In the genomic region with DNA sequence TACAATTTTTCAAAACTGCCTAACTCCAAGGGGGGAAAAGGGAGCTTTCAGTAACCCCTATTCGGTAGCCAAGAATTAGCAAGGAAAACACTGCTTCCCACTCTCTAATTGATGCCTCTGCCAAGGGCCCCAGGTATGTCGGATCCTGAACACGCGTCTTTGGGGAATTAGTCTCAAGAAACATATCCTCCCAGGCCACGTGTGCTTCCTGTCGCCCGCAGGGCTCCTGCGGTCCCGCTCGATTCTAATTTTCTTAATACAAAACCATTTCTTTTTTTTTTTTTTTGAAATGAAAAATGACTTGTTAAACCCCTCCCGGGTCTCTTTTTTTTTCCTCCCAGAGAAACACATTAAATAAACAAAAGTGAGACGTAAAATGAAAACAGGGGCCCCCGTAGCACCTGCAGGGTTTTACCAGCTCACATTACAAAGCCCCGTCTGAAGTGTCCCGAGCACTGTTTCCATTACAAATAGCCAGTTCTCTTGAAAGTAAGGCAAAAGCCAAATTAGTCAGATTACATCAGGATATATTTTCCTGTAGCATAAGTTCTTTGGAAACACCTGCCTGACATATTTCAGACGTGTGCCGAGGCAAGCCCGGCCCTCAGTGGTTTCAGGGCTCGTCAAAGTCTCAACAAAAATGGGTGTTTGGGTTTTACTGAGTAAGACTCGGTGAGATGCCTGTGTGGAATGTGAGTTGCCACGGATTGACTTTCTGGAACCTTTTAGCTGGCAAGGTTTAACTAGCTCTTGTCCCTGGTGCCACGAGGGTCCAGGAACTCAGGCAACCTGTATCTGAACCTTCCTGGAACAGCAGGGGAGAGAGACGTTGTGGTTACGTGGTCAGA, we compare ENCODE assay signal across 13 cellular contexts. TPM values are rescaled to one million over a fixed set of nuclear protein-coding genes. Genes with fewer than 3 reads are reported as not detected.
A peak's percentile ranks its signal among the peaks of the same experiment; 100 is the strongest.
DNase-seq lines count a peak whose midpoint lies in the region; ATAC-seq and TF ChIP-seq lines count a peak whose summit lies in the region.
"Had no signal": no experiment of that assay in that cellular context is flagged by ENCODE, and none has a peak within 500 bp of the region (broad histone marks: within the 10 kb centered on the region; RNA-seq: fewer than 3 reads in every experiment).

No MANE protein-coding gene starts in this region.

- no peaks in the 10 kb centered on the region for H3K36me3 ChIP-seq in neuronal stem cell (replicated peaks in 1 of 2; ENCODE audit: control insufficient read depth in 2 of 2, insufficient read depth in 2 of 2, low read length in 2 of 2)
- H3K36me3 ChIP-seq: suprapubic skin had no signal

- H3K4me2 ChIP-seq in neuronal stem cell (ENCODE audit: insufficient read depth, low read length, poor library complexity, severe bottlenecking), result no peak overlapping the region

- H3K4ac ChIP-seq in neuronal stem cell (ENCODE audit: low read length), result no peak overlapping the region

- no peak overlapping the region for H2AFZ ChIP-seq in neuronal stem cell (ENCODE audit: low read length)

- WGBS in neuronal stem cell (ENCODE audit: extremely low coverage in 2 of 2, insufficient read length in 2 of 2, insufficient replicate concordance in 1 of 2), 2 donors, result no CpG with 5 or more reads among the region's 24 CpGs

- H3K27me3 ChIP-seq in neuronal stem cell (ENCODE audit: control insufficient read depth in 3 of 3, insufficient read depth in 3 of 3, low read depth in 1 of 3, low read length in 3 of 3), result peaks cover 0 to 26% (median 0%) of the 10 kb centered on the region in 3 experiments

- H4K8ac ChIP-seq in neuronal stem cell (ENCODE audit: low read depth, low read length), result no peak overlapping the region

- peak overlapping the region; percentile 60 for H2AK5ac ChIP-seq in neuronal stem cell (ENCODE audit: low read depth, low read length)

- no peak overlapping the region for H4K91ac ChIP-seq in neuronal stem cell (ENCODE audit: low read depth, low read length, poor library complexity)

- H2BK12ac ChIP-seq in neuronal stem cell (ENCODE audit: low read length), result no peak overlapping the region

- H3K4me1 ChIP-seq in neuronal stem cell (ENCODE audit: control insufficient read depth in 2 of 2, insufficient read depth in 1 of 2, low read depth in 1 of 2, low read length in 2 of 2), result peaks cover 0 to 2% of the 10 kb centered on the region in 2 donors

- no peak overlapping the region for H3K27ac ChIP-seq in neuronal stem cell (replicated peaks; ENCODE audit: low read length)
- H3K27ac ChIP-seq: RWPE1, suprapubic skin, VCaP had no signal

- in situ Hi-C loops in astrocyte of the cerebellum (cut with HindIII; ENCODE audit: low sequenced_read_pairs), result no loop called here

- no peak overlapping the region for H3K18ac ChIP-seq in neuronal stem cell (ENCODE audit: low read length)

- H2BK15ac ChIP-seq in neuronal stem cell (ENCODE audit: low read length), result no peak overlapping the region

- no peaks in the 10 kb centered on the region for H3K9me3 ChIP-seq in neuronal stem cell (replicated peaks in 1 of 2; ENCODE audit: control insufficient read depth in 2 of 2, insufficient read depth in 1 of 2, low read depth in 1 of 2, low read length in 2 of 2)
- H3K9me3 ChIP-seq: suprapubic skin had no signal

- H3K4me3 ChIP-seq in astrocyte of the cerebellum (ENCODE audit: low read depth, low read length) (no peak overlapping the region), neuronal stem cell (ENCODE audit: low read length in 2 of 2) (no peak overlapping the region)
- H3K4me3 ChIP-seq: suprapubic skin had no signal

- no peak overlapping the region for H2BK5ac ChIP-seq in neuronal stem cell (ENCODE audit: low read length)

- TF ChIP-seq CTCF in astrocyte of the cerebellum (IDR thresholded peaks at IDR 0.05; ENCODE audit: low read depth, low read length, missing control alignments), result no peak

- H3K23ac ChIP-seq in neuronal stem cell (ENCODE audit: low read depth, low read length, poor library complexity), result no peak overlapping the region

- no peaks in the 10 kb centered on the region for H3K79me1 ChIP-seq in neuronal stem cell (ENCODE audit: low read depth, low read length)

- H2BK120ac ChIP-seq in neuronal stem cell (ENCODE audit: low read depth, low read length), result no peak overlapping the region

- ATAC-seq in GM19397 (IDR thresholded peaks at IDR 0.05; ENCODE audit: unreplicated experiment), result no peak

- DNase-seq in NCI-H1417 (lab: John Stamatoyannopoulos, UW) (peak in 2 of 3 experiments; percentile 13 to 60), NCI-H1417 treated with DMSO at 0.1 percent for 48 hours (lab: John Stamatoyannopoulos, UW) (no peak), NCI-H1105 (lab: John Stamatoyannopoulos, UW) (peak; percentile 42), astrocyte of the cerebellum (ENCODE audit: low read depth) (peak; percentile 29), neuronal stem cell (ENCODE audit: low spot score) (no peak), T-helper 9 cell (no peak)
- DNase-seq in activated effector memory CD4-positive, alpha-beta T cell treated with anti-CD3 and anti-CD28 coated beads, Interleukin-2, amount 50 U/mL, for 16 hours, result no peak
- DNase-seq: activated naive CD4-positive, alpha-beta T cell; MV-4-11 had no signal

- no peak overlapping the region for H3K14ac ChIP-seq in neuronal stem cell (ENCODE audit: low read length)

- H3K9ac ChIP-seq in neuronal stem cell (ENCODE audit: low read depth, low read length, poor library complexity), result peak overlapping the region; percentile 47

RNA-seq across cellular contexts. Expression of a gene that starts 21.6 kb away (rescaled TPM):
- polyA plus RNA-seq in neuronal stem cell (2013, experiment 1 of 2), result not detected
- polyA plus RNA-seq in neuronal stem cell (2013, experiment 2 of 2), result not detected

Comparison
In these comparisons a context has a peak if more than half of its experiments do, and no peak if none do; other contexts are left out.
1. DNase-seq: peak in NCI-H1417 (2 of 3), NCI-H1105 (single experiment) and astrocyte of the cerebellum (single experiment); none in NCI-H1417 treated with DMSO at 0.1 percent for 48 hours (single experiment), neuronal stem cell (single experiment), activated effector memory CD4-positive, alpha-beta T cell treated with anti-CD3 and anti-CD28 coated beads, Interleukin-2, amount 50 U/mL, for 16 hours (single experiment) and T-helper 9 cell (single experiment).